8 cellular contexts compared by ENCODE assay signal in the genomic region with DNA sequence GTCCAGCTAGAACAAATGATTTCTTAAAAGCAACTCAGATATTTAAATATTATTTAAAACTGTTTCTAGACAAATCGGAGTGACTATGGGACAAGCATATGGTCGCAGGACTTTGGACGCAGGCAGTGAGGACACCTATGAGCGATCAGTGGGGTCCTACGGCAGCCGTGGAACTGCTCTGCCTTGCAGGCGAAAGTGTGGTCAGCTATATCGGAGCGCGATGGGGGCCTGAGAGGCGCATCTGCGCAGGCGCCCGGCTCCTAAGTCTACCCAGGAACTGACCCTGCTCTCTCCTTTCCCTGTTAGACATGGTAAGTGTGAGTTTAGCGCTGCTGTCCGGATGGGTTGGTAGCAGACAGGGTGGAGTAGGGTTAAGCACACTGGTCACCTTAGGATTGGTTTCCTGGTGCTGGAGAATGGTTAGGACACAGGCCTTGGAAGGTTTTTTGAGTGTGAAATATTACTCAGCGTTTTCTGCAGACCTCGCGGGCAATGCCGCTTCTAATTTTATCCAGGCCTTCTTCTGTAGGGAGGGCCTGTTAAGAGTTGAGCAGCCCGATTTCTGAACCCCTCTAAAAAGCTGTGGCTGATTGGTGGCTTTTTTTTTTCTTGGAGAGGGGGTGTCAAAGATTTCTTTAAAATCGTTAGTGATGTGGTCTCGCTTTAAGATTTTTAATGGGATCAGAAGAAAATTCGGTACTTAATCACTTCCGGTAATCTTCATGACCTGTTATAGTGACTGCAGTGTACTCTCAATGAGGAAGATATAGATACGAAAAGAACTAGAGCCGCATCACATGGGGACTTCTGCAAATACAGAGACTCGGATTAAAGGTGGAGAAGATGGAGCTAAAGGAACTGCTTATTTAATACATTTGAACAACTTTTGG. TPM values are rescaled to one million over a fixed set of nuclear protein-coding genes. Genes with fewer than 3 reads are reported as not detected.
DNase-seq lines count a peak whose midpoint lies in the region; ATAC-seq and TF ChIP-seq lines count a peak whose summit lies in the region.

A gene (plus strand): TSS at position 293 of the 890 bp plus-strand sequence. CDS start 16 bp downstream, at position 309.

- peak; percentile 96 for TF ChIP-seq POLR2A in GM10847 (IDR thresholded peaks at IDR 0.05; ENCODE audit: extremely low read depth, insufficient read length)

- peaks cover 2% of the 10 kb centered on the region for H3K9me3 Mint-ChIP-seq in activated naive CD8-positive, alpha-beta T cell treated with anti-CD3 and anti-CD28 coated beads, Interleukin-2, amount 10 ng/mL, durations not matched to agents 7 days and 5 days
- H3K9me3 Mint-ChIP-seq in osteocyte (ENCODE audit: unreplicated experiment), result no peaks in the 10 kb centered on the region

- H3K27me3 ChIP-seq in SU-DHL-6 (ENCODE audit: low read length) (no peaks in the 10 kb centered on the region), thymus (ENCODE audit: control insufficient read depth, insufficient read depth) (no peaks in the 10 kb centered on the region)

- H3K9me3 ChIP-seq in SU-DHL-6 (ENCODE audit: insufficient read depth, low read length) (no peaks in the 10 kb centered on the region), thymus (ENCODE audit: control insufficient read depth) (no peaks in the 10 kb centered on the region)

- DNase-seq in NCI-H128 (lab: John Stamatoyannopoulos, UW; ENCODE audit: unreplicated experiment), result peak; percentile 91
- peak; percentile 91 for DNase-seq in activated naive CD8-positive, alpha-beta T cell treated with anti-CD3 and anti-CD28 coated beads, Interleukin-2, amount 10 ng/mL, durations not matched to agents 7 days and 5 days
- peak; percentile 91 to 98 (median 95) for DNase-seq in head of caudate nucleus
- DNase-seq in osteocyte (ENCODE audit: extremely low spot score, unreplicated experiment), result peak; percentile 98

- H3K4me3 Mint-ChIP-seq in activated naive CD8-positive, alpha-beta T cell treated with anti-CD3 and anti-CD28 coated beads, Interleukin-2, amount 10 ng/mL, durations not matched to agents 7 days and 5 days, result peak within 1 kb of the TSS; percentile 99
- peak within 1 kb of the TSS; percentile 98 for H3K4me3 Mint-ChIP-seq in osteocyte (ENCODE audit: unreplicated experiment)

- peaks cover 11% of the 10 kb centered on the region for H3K4me1 ChIP-seq in thymus (ENCODE audit: control insufficient read depth, insufficient read depth, low read length)

- H3K36me3 Mint-ChIP-seq in activated naive CD8-positive, alpha-beta T cell treated with anti-CD3 and anti-CD28 coated beads, Interleukin-2, amount 10 ng/mL, durations not matched to agents 7 days and 5 days, result peaks cover 35% of the 10 kb centered on the region
- peaks cover 25% of the 10 kb centered on the region for H3K36me3 Mint-ChIP-seq in osteocyte (ENCODE audit: unreplicated experiment)

- peaks cover 3% of the 10 kb centered on the region for H3K27me3 Mint-ChIP-seq in activated naive CD8-positive, alpha-beta T cell treated with anti-CD3 and anti-CD28 coated beads, Interleukin-2, amount 10 ng/mL, durations not matched to agents 7 days and 5 days
- no peaks in the 10 kb centered on the region for H3K27me3 Mint-ChIP-seq in osteocyte (ENCODE audit: unreplicated experiment)

- H3F3A ChIP-seq in SU-DHL-6 (ENCODE audit: insufficient read depth), result peaks cover 68% of the 10 kb centered on the region

- H3K4me3 ChIP-seq in SU-DHL-6 (ENCODE audit: insufficient read depth, low read length, poor library complexity, severe bottlenecking) (peak within 1 kb of the TSS; percentile 95), thymus (ENCODE audit: low read length) (peak within 1 kb of the TSS; percentile 96)

- H3K79me2 ChIP-seq in SU-DHL-6 (ENCODE audit: insufficient read depth, low read length), result peaks cover 52% of the 10 kb centered on the region

- TF ChIP-seq CTCF in SU-DHL-6 (IDR thresholded peaks at IDR 0.05; ENCODE audit: insufficient read depth, low read length, poor library complexity, severe bottlenecking) (no peak), osteocyte (IDR thresholded peaks at IDR 0.05) (no peak)

- POLR2A ChIA-PET in activated naive CD8-positive, alpha-beta T cell treated with anti-CD3 and anti-CD28 coated beads, Interleukin-2, amount 10 ng/mL, durations not matched to agents 7 days and 5 days (lab: Charles Lee), result interaction anchor here (0.6 to 1.5 kb wide), 10 partner anchors 9 to 319 kb away, joined by 3 to 7 read pairs (median 4); a partner anchor contains a TSS

- H3K27ac ChIP-seq in SU-DHL-6 (ENCODE audit: low read depth, low read length), result peak within 1 kb of the TSS; percentile 96
- peak within 1 kb of the TSS; percentile 91 for H3K27ac ChIP-seq in thymus (ENCODE audit: low read depth)

- intact Hi-C loops in head of caudate nucleus (cut with DNase I), result loop anchor here (2.0 kb wide), 1 partner anchor 61 kb away; a partner anchor contains a TSS

- ATAC-seq in HG02678 (IDR thresholded peaks at IDR 0.05; ENCODE audit: unreplicated experiment), result peak; percentile 78
- peak; percentile 94 for ATAC-seq in activated naive CD8-positive, alpha-beta T cell treated with anti-CD3 and anti-CD28 coated beads, Interleukin-2, amount 10 ng/mL, durations not matched to agents 7 days and 5 days (ENCODE audit: low read depth)

- peak within 1 kb of the TSS; percentile 85 for H3K9ac ChIP-seq in SU-DHL-6 (ENCODE audit: low read length)

- WGBS in thymus, result under 1% methylated on average over 28 of the region's 28 CpGs

- no peaks in the 10 kb centered on the region for H3K9me2 ChIP-seq in SU-DHL-6 (replicated peaks; ENCODE audit: insufficient read depth, low read length)

- H3K27ac Mint-ChIP-seq in activated naive CD8-positive, alpha-beta T cell treated with anti-CD3 and anti-CD28 coated beads, Interleukin-2, amount 10 ng/mL, durations not matched to agents 7 days and 5 days, result peak within 1 kb of the TSS; percentile 96
- H3K27ac Mint-ChIP-seq in osteocyte (ENCODE audit: unreplicated experiment), result peak within 1 kb of the TSS; percentile 95

- H3K36me3 ChIP-seq in SU-DHL-6 (ENCODE audit: low read length) (peaks cover 45% of the 10 kb centered on the region), thymus (ENCODE audit: control insufficient read depth, insufficient read depth) (peaks cover 5% of the 10 kb centered on the region)

- peaks cover 43% of the 10 kb centered on the region for H4K20me1 ChIP-seq in SU-DHL-6 (ENCODE audit: low read depth, low read length)

- peak within 1 kb of the TSS; percentile 95 for H3K4me2 ChIP-seq in SU-DHL-6 (ENCODE audit: low read depth, low read length, poor library complexity, severe bottlenecking)

- peaks cover 41% of the 10 kb centered on the region for H3K4me1 Mint-ChIP-seq in activated naive CD8-positive, alpha-beta T cell treated with anti-CD3 and anti-CD28 coated beads, Interleukin-2, amount 10 ng/mL, durations not matched to agents 7 days and 5 days
- peaks cover 48% of the 10 kb centered on the region for H3K4me1 Mint-ChIP-seq in osteocyte (ENCODE audit: unreplicated experiment)

- H2AFZ ChIP-seq in SU-DHL-6 (ENCODE audit: low read depth, low read length, severe bottlenecking), result no peak within 1 kb of the TSS

RNA-seq across cellular contexts. Expression of the gene that starts here (rescaled TPM):
- 10 to 100 TPM; 86.0 to 93.9 TPM for total RNA-seq in activated naive CD8-positive, alpha-beta T cell treated with anti-CD3 and anti-CD28 coated beads, Interleukin-2, amount 10 ng/mL, durations not matched to agents 7 days and 5 days
- total RNA-seq in osteocyte, result 59.9 and 62.5 TPM in 2 replicates
- 83.4 TPM for polyA plus RNA-seq in thymus

Comparison
In these comparisons a context has a peak if more than half of its experiments do, and no peak if none do; other contexts are left out.
1. Peak in every context shown above with its lines: DNase-seq, ATAC-seq, H3K4me3 ChIP-seq and H3K27ac ChIP-seq.